ENCODE assay signal across 19 cellular contexts in genomic region chr3:12433823-12434222, GRCh38. TPM values are rescaled to one million over a fixed set of nuclear protein-coding genes. Genes with fewer than 3 reads are reported as not detected.
DNase-seq lines count a peak whose midpoint lies in the region; ATAC-seq, FAIRE-seq and TF ChIP-seq lines count a peak whose summit lies in the region.
"Had no signal": no experiment of that assay in that cellular context is flagged by ENCODE, and none has a peak within 500 bp of the region (broad histone marks: within the 10 kb centered on the region; RNA-seq: fewer than 3 reads in every experiment).

No MANE protein-coding gene starts in this region.

- H3K9me3 ChIP-seq in PC-3 (ENCODE audit: low read length), result no peaks in the 10 kb centered on the region
- peaks cover 0 to 3% (median 0%) of the 10 kb centered on the region in 5 donors for H3K9me3 ChIP-seq in subcutaneous abdominal adipose tissue (ENCODE audit: control insufficient read depth in 5 of 5, low read length in 5 of 5)

- H3K79me2 ChIP-seq in PC-3 (ENCODE audit: low read length), result peaks cover 5% of the 10 kb centered on the region; the same call in 1 of the 2 replicates

- POLR2A ChIA-PET in HEK293T (lab: Yijun Ruan, JAX) (no interaction called here), PC-3 (lab: Charles Lee; ENCODE audit: unreplicated experiment) (no interaction called here)

- intact Hi-C loops in PC-3 (cut with micrococcal nuclease), result no loop called here

- H3K27ac ChIP-seq in PC-3 (ENCODE audit: low read length) (peak overlapping the region; percentile 95), subcutaneous abdominal adipose tissue (ENCODE audit: low read depth, low read length) (peak overlapping the region; percentile 7)

- no peaks in the 10 kb centered on the region for H4K20me1 ChIP-seq in PC-3 (ENCODE audit: low read length)

- H3K4me2 ChIP-seq in PC-3 (ENCODE audit: low read length), result no peak overlapping the region
- H3K4me2 ChIP-seq: GM23338 had no signal

- TF ChIP-seq CTCF in PC-3 (conservative IDR thresholded peaks at IDR 0.05; ENCODE audit: low read depth, low read length), result no peak
- TF ChIP-seq CTCF in bronchial epithelial cell (IDR thresholded peaks at IDR 0.05; ENCODE audit: insufficient read depth, low read length, severe bottlenecking), result no peak

- DNase-seq in HEK293T (ENCODE audit: extremely low spot score) (no peak), PC-3 (no peak), bronchial epithelial cell (ENCODE audit: low read depth) (no peak), DMS153 treated with DMSO at 0.1 percent for 48 hours (lab: John Stamatoyannopoulos, UW; ENCODE audit: unreplicated experiment) (no peak)
- DNase-seq: C1 segment of cervical spinal cord; Calu3; CD4-positive, alpha-beta memory T cell; COR-L47; DMS53; DMS79 treated with DMSO at 0.1 percent for 48 hours; GF-D8; H9; HFFc6 had no signal

- no peak overlapping the region for H3K4me3 ChIP-seq in PC-3 (ENCODE audit: low read length)
- H3K4me3 ChIP-seq in bronchial epithelial cell (ENCODE audit: low read depth, low read length), result no peak overlapping the region
- no peak overlapping the region for H3K4me3 ChIP-seq in subcutaneous abdominal adipose tissue (ENCODE audit: low read depth in 1 of 5, low read length in 5 of 5)
- H3K4me3 ChIP-seq: GM23338 had no signal

- CTCF ChIA-PET in HEK293T (lab: Yijun Ruan, JAX), result no interaction called here
- CTCF ChIA-PET in PC-3 (lab: Charles Lee), result no interaction called here

- peaks cover 35% of the 10 kb centered on the region for H3K4me1 ChIP-seq in PC-3 (ENCODE audit: insufficient read depth, low read length)
- H3K4me1 ChIP-seq in subcutaneous abdominal adipose tissue (ENCODE audit: control insufficient read depth in 5 of 5, insufficient read depth in 5 of 5, low read length in 5 of 5), result peaks cover 7 to 50% (median 39%) of the 10 kb centered on the region in 5 donors

- no peak overlapping the region for H3K9ac ChIP-seq in PC-3 (ENCODE audit: low read length)
- no peak overlapping the region for H3K9ac ChIP-seq in subcutaneous abdominal adipose tissue (ENCODE audit: low read length in 5 of 5)

- H3F3A ChIP-seq in PC-3 (ENCODE audit: low read length, unreplicated experiment), result peaks cover 22% of the 10 kb centered on the region

- H3K9me2 ChIP-seq in PC-3 (replicated peaks; ENCODE audit: low read length), result no peaks in the 10 kb centered on the region

- no peak overlapping the region for H2AFZ ChIP-seq in PC-3 (ENCODE audit: low read length)

- no peaks in the 10 kb centered on the region for H3K27me3 ChIP-seq in PC-3 (ENCODE audit: low read length)
- H3K27me3 ChIP-seq in bronchial epithelial cell (ENCODE audit: control insufficient read depth, insufficient read depth, low read length), result no peaks in the 10 kb centered on the region
- H3K27me3 ChIP-seq in subcutaneous abdominal adipose tissue (ENCODE audit: control insufficient read depth in 5 of 5, insufficient read depth in 4 of 5, low read length in 5 of 5), result no peaks in the 10 kb centered on the region

- FAIRE-seq in bronchial epithelial cell (lab: Jason Lieb, UNC), result peak; percentile 40
- FAIRE-seq: GM12891, GM18507 had no signal

- no TSS peak for BruUV-seq in PC-3 (replicated peaks; lab: Mats Ljungman, UMichigan)

- H3K36me3 ChIP-seq in PC-3 (ENCODE audit: low read depth, low read length) (peaks cover 66% of the 10 kb centered on the region), bronchial epithelial cell (ENCODE audit: control insufficient read depth, insufficient read depth, low read length) (no peaks in the 10 kb centered on the region), subcutaneous abdominal adipose tissue (ENCODE audit: control insufficient read depth in 5 of 5, insufficient read depth in 5 of 5, low read length in 5 of 5) (peaks cover 11 to 32% (median 24%) of the 10 kb centered on the region in 5 donors)

- ATAC-seq in PC-3 (no peak), HG02763 (IDR thresholded peaks at IDR 0.05; ENCODE audit: unreplicated experiment) (no peak)
- ATAC-seq: GM23338, HCT116 had no signal

TF ChIP-seq in HEK293T, 16 proteins besides CTCF, POLR2A, EP300 and RAD21:
- peak; percentile 100 for TF ChIP-seq NFRKB (IDR thresholded peaks at IDR 0.05)
- TF ChIP-seq HDGF (IDR thresholded peaks at IDR 0.05; ENCODE audit: borderline replicate concordance), result no peak
- no peak for TF ChIP-seq PKNOX1 (IDR thresholded peaks at IDR 0.05)
- no peak for TF ChIP-seq TARDBP (IDR thresholded peaks at IDR 0.05)
- TF ChIP-seq ELF4 (IDR thresholded peaks at IDR 0.05), result no peak
- TF ChIP-seq SUZ12 (IDR thresholded peaks at IDR 0.05), result peak; percentile 100
- TF ChIP-seq CTBP1 (IDR thresholded peaks at IDR 0.05; ENCODE audit: borderline replicate concordance), result no peak
- no peak for TF ChIP-seq SP1 (IDR thresholded peaks at IDR 0.05)
- TF ChIP-seq BHLHE40 (IDR thresholded peaks at IDR 0.05; ENCODE audit: borderline replicate concordance), result peak; percentile 100
- no peak for TF ChIP-seq ZNF384 (IDR thresholded peaks at IDR 0.05)
- no peak for TF ChIP-seq FOXM1 (IDR thresholded peaks at IDR 0.05; ENCODE audit: borderline replicate concordance)
- TF ChIP-seq FOXK2 (IDR thresholded peaks at IDR 0.05), result peak; percentile 100
- no peak for TF ChIP-seq FOXA1 (IDR thresholded peaks at IDR 0.05)

RNA-seq across cellular contexts. Expression of gene TSEN2, which starts 50.5 kb away (rescaled TPM):
- 40.2 and 51.0 TPM in 2 replicates for total RNA-seq in PC-3 (2014; rRNA removed)
- total RNA-seq in bronchial epithelial cell, result 16.6 and 21.3 TPM in 2 replicates
